ENCODE assay signal across 10 cellular contexts in genomic region chr17:56754523-56755208, GRCh38.
DNase-seq lines count a peak whose midpoint lies in the region; ATAC-seq and TF ChIP-seq lines count a peak whose summit lies in the region.
"Had no signal": no experiment of that assay in that cellular context is flagged by ENCODE, and none has a peak within 500 bp of the region (broad histone marks: within the 10 kb centered on the region; RNA-seq: fewer than 3 reads in every experiment).

No MANE protein-coding gene starts in this region.

- peak overlapping the region; percentile 41; the same call in 1 of the 2 replicates for H3K9ac ChIP-seq in BLaER1

- peak overlapping the region; percentile 84 for H3K4me2 ChIP-seq in BLaER1

- no peak overlapping the region; the same call in 1 of the 2 replicates for H3K4me3 ChIP-seq in BLaER1
- H3K4me3 ChIP-seq: adrenal gland had no signal

- peaks cover 45% of the 10 kb centered on the region for H3K9me3 ChIP-seq in BLaER1
- H3K9me3 ChIP-seq: adrenal gland had no signal

- H3K4me1 Mint-ChIP-seq in T-helper 1 cell treated with Interleukin-12 subunit alpha and Interleukin-12 subunit beta and Interleukin-4 antibody, amounts not matched to agents 30 μg/mL and 1 μg/mL, for 36 hours (ENCODE audit: low read depth): peaks cover 31% of the 10 kb centered on the region

- ATAC-seq in HG03159 (IDR thresholded peaks at IDR 0.05; ENCODE audit: unreplicated experiment): no peak
- no peak for ATAC-seq in HG03039 (IDR thresholded peaks at IDR 0.05; ENCODE audit: unreplicated experiment)

- H4K20me1 ChIP-seq in BLaER1: no peaks in the 10 kb centered on the region

- in situ Hi-C loops in GM13976 (cut with MboI; ENCODE audit: low sequenced_read_pairs, unreplicated experiment): no loop called here

- H3K27ac Mint-ChIP-seq in T-helper 1 cell treated with Interleukin-12 subunit alpha and Interleukin-12 subunit beta and Interleukin-4 antibody, amounts not matched to agents 30 μg/mL and 1 μg/mL, for 36 hours: peak overlapping the region; percentile 78

- H3K27me3 Mint-ChIP-seq in T-helper 1 cell treated with Interleukin-12 subunit alpha and Interleukin-12 subunit beta and Interleukin-4 antibody, amounts not matched to agents 30 μg/mL and 1 μg/mL, for 36 hours (ENCODE audit: low read depth): peaks cover 4% of the 10 kb centered on the region

- no peaks in the 10 kb centered on the region for H3K27me3 ChIP-seq in BLaER1
- H3K27me3 ChIP-seq: adrenal gland had no signal

- 0 out of 2 replicates have a peak, but pooled peaks cover 7% of the 10 kb centered on the region for H3K36me3 ChIP-seq in BLaER1
- H3K36me3 ChIP-seq: adrenal gland had no signal

- DNase-seq in HT1080 (ENCODE audit: low read depth) (peak; percentile 83), kidney glomerular epithelial cell (lab: John Stamatoyannopoulos, UW) (peak; percentile 27), GM13976 (ENCODE audit: low spot score) (no peak), COR-L47 (lab: John Stamatoyannopoulos, UW) (no peak)
- DNase-seq: stimulated activated CD4-positive, alpha-beta T cell treated with anti-CD3 and anti-CD28 coated beads, Interleukin-4, amount 100 ng/mL, for 24 hours had no signal

- no peaks in the 10 kb centered on the region for H3K9me3 Mint-ChIP-seq in T-helper 1 cell treated with Interleukin-12 subunit alpha and Interleukin-12 subunit beta and Interleukin-4 antibody, amounts not matched to agents 30 μg/mL and 1 μg/mL, for 36 hours

- H3K36me3 Mint-ChIP-seq in T-helper 1 cell treated with Interleukin-12 subunit alpha and Interleukin-12 subunit beta and Interleukin-4 antibody, amounts not matched to agents 30 μg/mL and 1 μg/mL, for 36 hours (ENCODE audit: low read depth): no peaks in the 10 kb centered on the region

- TF ChIP-seq CTCF in GM13976 (IDR thresholded peaks at IDR 0.05; ENCODE audit: borderline replicate concordance, control extremely low read depth, extremely low read depth, insufficient read depth, missing control alignments): no peak

- peak overlapping the region; percentile 38 for H3K4me3 Mint-ChIP-seq in T-helper 1 cell treated with Interleukin-12 subunit alpha and Interleukin-12 subunit beta and Interleukin-4 antibody, amounts not matched to agents 30 μg/mL and 1 μg/mL, for 36 hours

- H3K27ac ChIP-seq in BLaER1: peak overlapping the region; percentile 82
- H3K27ac ChIP-seq: adrenal gland had no signal

- peaks cover 76% of the 10 kb centered on the region for H3K4me1 ChIP-seq in BLaER1
- H3K4me1 ChIP-seq: adrenal gland had no signal

Comparison
In these comparisons a context has a peak if more than half of its experiments do, and no peak if none do; other contexts are left out.
1. DNase-seq: peak in HT1080 (single experiment) and kidney glomerular epithelial cell (single experiment); none in GM13976 (single experiment) and COR-L47 (single experiment).